ENCODE assay signal across 14 cellular contexts in the genomic region with DNA sequence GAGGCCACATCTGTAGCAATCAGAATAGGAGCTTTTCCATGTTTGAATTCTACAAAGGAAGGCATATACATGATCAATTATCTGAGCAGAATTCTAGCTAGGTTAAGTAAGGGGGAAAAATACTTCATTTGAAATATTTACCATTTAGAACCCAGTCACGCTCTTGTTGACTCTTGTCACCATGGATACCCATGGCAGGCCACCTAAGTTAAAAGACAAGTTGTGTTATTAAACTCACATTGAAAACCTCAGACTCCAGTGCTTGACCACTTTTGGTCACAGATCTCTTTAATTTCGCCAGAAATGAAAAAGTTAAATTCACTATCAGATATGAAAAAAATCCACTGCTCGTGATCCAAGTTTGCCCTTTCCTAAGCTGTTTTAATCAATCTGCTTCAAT. TPM values are rescaled to one million over a fixed set of nuclear protein-coding genes. Genes with fewer than 3 reads are reported as not detected.
DNase-seq lines count a peak whose midpoint lies in the region; ATAC-seq and TF ChIP-seq lines count a peak whose summit lies in the region.
"Had no signal": no experiment of that assay in that cellular context is flagged by ENCODE, and none has a peak within 500 bp of the region (broad histone marks: within the 10 kb centered on the region; RNA-seq: fewer than 3 reads in every experiment).

No MANE protein-coding gene starts in this region.

- H3K27me3 ChIP-seq in endocrine pancreas (ENCODE audit: control insufficient read depth, insufficient read depth, low read length) = no peaks in the 10 kb centered on the region
- H3K27me3 ChIP-seq in smooth muscle cell (ENCODE audit: low read depth) = no peaks in the 10 kb centered on the region
- H3K27me3 ChIP-seq: colonic mucosa, ovary, tibial nerve had no signal

- peaks cover 74% of the 10 kb centered on the region for H3K36me3 Mint-ChIP-seq in activated CD8-positive, alpha-beta memory T cell treated with anti-CD3 and anti-CD28 coated beads, Interleukin-2, amount 10 ng/mL, durations not matched to agents 7 days and 5 days
- peaks cover 66% of the 10 kb centered on the region for H3K36me3 Mint-ChIP-seq in T-cell

- ATAC-seq in activated CD8-positive, alpha-beta memory T cell treated with anti-CD3 and anti-CD28 coated beads, Interleukin-2, amount 10 ng/mL, durations not matched to agents 7 days and 5 days = no peak
- no peak for ATAC-seq in T-cell (replicated peaks in 1 of 4)
- ATAC-seq: left lobe of liver had no signal

- POLR2A ChIA-PET in T-cell (lab: Charles Lee) = interaction anchor here in 1 of 2 donors (0.6 to 0.8 kb wide), 3 partner anchors 8 to 18 kb away, joined by 3 to 4 read pairs (median 3); no protein-coding TSS in a partner anchor

- peak overlapping the region; percentile 53 for H3K27ac Mint-ChIP-seq in activated CD8-positive, alpha-beta memory T cell treated with anti-CD3 and anti-CD28 coated beads, Interleukin-2, amount 10 ng/mL, durations not matched to agents 7 days and 5 days
- H3K27ac Mint-ChIP-seq in T-cell = peak overlapping the region; percentile 61 to 68

- H3K4me3 ChIP-seq in endocrine pancreas (ENCODE audit: control insufficient read depth, insufficient read depth, low read length) = peak overlapping the region; percentile 99
- no peak overlapping the region for H3K4me3 ChIP-seq in smooth muscle cell
- H3K4me3 ChIP-seq: colonic mucosa, ovary, tibial nerve had no signal

- H3K9ac ChIP-seq in endocrine pancreas (ENCODE audit: control insufficient read depth, insufficient read depth, low read length) = no peak overlapping the region
- H3K9ac ChIP-seq in smooth muscle cell (ENCODE audit: low read depth) = peak overlapping the region; percentile 1

- H3K9me3 Mint-ChIP-seq in activated CD8-positive, alpha-beta memory T cell treated with anti-CD3 and anti-CD28 coated beads, Interleukin-2, amount 10 ng/mL, durations not matched to agents 7 days and 5 days (ENCODE audit: low read depth) = no peaks in the 10 kb centered on the region
- H3K9me3 Mint-ChIP-seq in T-cell = no peaks in the 10 kb centered on the region

- H3K4me2 ChIP-seq in smooth muscle cell = no peak overlapping the region

- CTCF ChIA-PET in activated CD8-positive, alpha-beta memory T cell treated with anti-CD3 and anti-CD28 coated beads, Interleukin-2, amount 10 ng/mL, durations not matched to agents 7 days and 5 days (lab: Charles Lee) = interaction anchor here (7.2 kb wide), 1 partner anchor 11 kb away, joined by 68 read pairs; no protein-coding TSS in a partner anchor
- CTCF ChIA-PET in T-cell (lab: Charles Lee) = no interaction called here

- TF ChIP-seq CTCF in smooth muscle cell (IDR thresholded peaks at IDR 0.05; ENCODE audit: borderline replicate concordance, insufficient read depth, poor library complexity, severe bottlenecking) = no peak

- H3K9me3 ChIP-seq in endocrine pancreas (ENCODE audit: control insufficient read depth, low read length) (no peaks in the 10 kb centered on the region), smooth muscle cell (replicated peaks; ENCODE audit: low read depth) (no peaks in the 10 kb centered on the region)
- H3K9me3 ChIP-seq: colonic mucosa, ovary, tibial nerve had no signal

- H3K4me1 ChIP-seq in endocrine pancreas (ENCODE audit: control insufficient read depth, insufficient read depth, low read length) (peaks cover 46% of the 10 kb centered on the region), smooth muscle cell (ENCODE audit: low read depth) (peaks cover 25% of the 10 kb centered on the region)

- peaks cover 72% of the 10 kb centered on the region for H3K4me1 Mint-ChIP-seq in activated CD8-positive, alpha-beta memory T cell treated with anti-CD3 and anti-CD28 coated beads, Interleukin-2, amount 10 ng/mL, durations not matched to agents 7 days and 5 days
- peaks cover 77 to 88% (median 78%) of the 10 kb centered on the region in 3 donors for H3K4me1 Mint-ChIP-seq in T-cell

- H3K4me3 Mint-ChIP-seq in activated CD8-positive, alpha-beta memory T cell treated with anti-CD3 and anti-CD28 coated beads, Interleukin-2, amount 10 ng/mL, durations not matched to agents 7 days and 5 days = no peak overlapping the region
- peak overlapping the region in 2 of 3 donors; percentile 5 to 100 for H3K4me3 Mint-ChIP-seq in T-cell

- no peak for DNase-seq in activated CD8-positive, alpha-beta memory T cell treated with anti-CD3 and anti-CD28 coated beads, Interleukin-2, amount 10 ng/mL, durations not matched to agents 7 days and 5 days
- no peak for DNase-seq in activated CD8-positive, alpha-beta memory T cell treated with anti-CD3 and anti-CD28 coated beads, Interleukin-2, amount 50 U/mL, for 4 hours
- DNase-seq in T-cell (no peak), smooth muscle cell (lab: John Stamatoyannopoulos, UW; ENCODE audit: unreplicated experiment) (no peak), superior temporal gyrus (ENCODE audit: extremely low spot score) (no peak), NCI-H146 treated with DMSO at 0.1 percent for 48 hours (lab: John Stamatoyannopoulos, UW; ENCODE audit: unreplicated experiment) (no peak), NCI-H2081 (lab: John Stamatoyannopoulos, UW) (no peak)
- DNase-seq: colonic mucosa, GF-D8, NCI-H1092, ovary had no signal

- peaks cover 60% of the 10 kb centered on the region for H3K79me2 ChIP-seq in smooth muscle cell (ENCODE audit: low read depth)

- H3K36me3 ChIP-seq in endocrine pancreas (ENCODE audit: control insufficient read depth, insufficient read depth, low read length) (peaks cover 38% of the 10 kb centered on the region), smooth muscle cell (ENCODE audit: low read depth) (peaks cover 52% of the 10 kb centered on the region)
- H3K36me3 ChIP-seq: ovary had no signal

- 96% methylated on average over 3 of the region's 3 CpGs for WGBS in smooth muscle cell (ENCODE audit: low lambda C conversion rate)

- peaks cover 81% of the 10 kb centered on the region for H4K20me1 ChIP-seq in smooth muscle cell (ENCODE audit: low read depth)

- H2AFZ ChIP-seq in smooth muscle cell (ENCODE audit: low read depth) = no peak overlapping the region

- peak overlapping the region; percentile 99 for H3K27ac ChIP-seq in smooth muscle cell (ENCODE audit: low read depth)
- H3K27ac ChIP-seq: colonic mucosa, ovary had no signal

- H3K27me3 Mint-ChIP-seq in activated CD8-positive, alpha-beta memory T cell treated with anti-CD3 and anti-CD28 coated beads, Interleukin-2, amount 10 ng/mL, durations not matched to agents 7 days and 5 days = peaks cover 2% of the 10 kb centered on the region
- H3K27me3 Mint-ChIP-seq in T-cell = no peaks in the 10 kb centered on the region

- H3F3A ChIP-seq in smooth muscle cell (ENCODE audit: low read depth) = peaks cover 67% of the 10 kb centered on the region

RNA-seq across cellular contexts. Expression of a gene that starts 4.1 kb away (rescaled TPM):
- total RNA-seq in activated CD8-positive, alpha-beta memory T cell treated with anti-CD3 and anti-CD28 coated beads, Interleukin-2, amount 10 ng/mL, durations not matched to agents 7 days and 5 days = 100 to 1,000 TPM; 842 to 926 TPM
- 1,000 to 10,000 TPM; 1,461 to 3,147 (median 1,608) TPM for total RNA-seq in T-cell
- 679 and 752 TPM in 2 replicates for total RNA-seq in smooth muscle cell
- polyA plus RNA-seq in smooth muscle cell = 446 and 533 TPM in 2 replicates

RNA-seq across cellular contexts. Expression of a gene that starts 4.8 kb away (rescaled TPM):
- total RNA-seq in activated CD8-positive, alpha-beta memory T cell treated with anti-CD3 and anti-CD28 coated beads, Interleukin-2, amount 10 ng/mL, durations not matched to agents 7 days and 5 days = 10 to 100 TPM; 45.7 to 52.6 TPM
- total RNA-seq in T-cell (100 to 1,000 TPM in 2 of 5 donors, 10 to 100 TPM in 3; 77.0 to 168 (median 91.9) TPM), smooth muscle cell (55.4 and 59.5 TPM in 2 replicates)
- polyA plus RNA-seq in smooth muscle cell = 21.3 and 35.6 TPM in 2 replicates

RNA-seq across cellular contexts. Expression of a gene that starts 5.2 kb away (rescaled TPM):
- 10 to 100 TPM; 36.0 to 47.3 TPM for total RNA-seq in activated CD8-positive, alpha-beta memory T cell treated with anti-CD3 and anti-CD28 coated beads, Interleukin-2, amount 10 ng/mL, durations not matched to agents 7 days and 5 days
- total RNA-seq in T-cell = 10 to 100 TPM; 43.1 to 71.4 (median 59.3) TPM
- 8.2 and 22.6 TPM in 2 replicates for total RNA-seq in smooth muscle cell
- polyA plus RNA-seq in smooth muscle cell = 8.0 and 11.8 TPM in 2 replicates

RNA-seq across cellular contexts. Expression of a gene that starts 53.1 kb away (rescaled TPM):
- under 1 TPM in 1 of 2 experiments, not detected in 1; 0.82 TPM for total RNA-seq in activated CD8-positive, alpha-beta memory T cell treated with anti-CD3 and anti-CD28 coated beads, Interleukin-2, amount 10 ng/mL, durations not matched to agents 7 days and 5 days
- total RNA-seq in T-cell (under 1 TPM in 2 of 5 donors, not detected in 3; 0.22 to 0.76 TPM), smooth muscle cell (not detected in 2 replicates)
- not detected in 2 replicates for polyA plus RNA-seq in smooth muscle cell
